In genomic region chr15:90080818-90081382, GRCh38 we compare ENCODE assay signal across 24 cellular contexts. TPM values are rescaled to one million over a fixed set of nuclear protein-coding genes. Genes with fewer than 3 reads are reported as not detected.
DNase-seq lines count a peak whose midpoint lies in the region; ATAC-seq and TF ChIP-seq lines count a peak whose summit lies in the region.
"Had no signal": no experiment of that assay in that cellular context is flagged by ENCODE, and none has a peak within 500 bp of the region (broad histone marks: within the 10 kb centered on the region; RNA-seq: fewer than 3 reads in every experiment).

No MANE protein-coding gene starts in this region.

- peaks cover 36% of the 10 kb centered on the region for H3K36me3 Mint-ChIP-seq in effector memory CD8-positive, alpha-beta T cell (ENCODE audit: insufficient read depth)
- H3K36me3 Mint-ChIP-seq in mesothelial cell of epicardium: peaks cover 17% of the 10 kb centered on the region

- H3K4me1 Mint-ChIP-seq in effector memory CD8-positive, alpha-beta T cell (ENCODE audit: low read depth in 2 of 2): no peaks in the 10 kb centered on the region
- H3K4me1 Mint-ChIP-seq in mesothelial cell of epicardium: peaks cover 3% of the 10 kb centered on the region
- H3K4me1 Mint-ChIP-seq: CD8-positive, alpha-beta memory T cell had no signal

- H3K9me3 Mint-ChIP-seq in effector memory CD8-positive, alpha-beta T cell: no peaks in the 10 kb centered on the region
- H3K9me3 Mint-ChIP-seq in mesothelial cell of epicardium: no peaks in the 10 kb centered on the region
- H3K9me3 Mint-ChIP-seq: activated CD4-positive, alpha-beta T cell treated with anti-CD3 and anti-CD28 coated beads, Interleukin-2, amount 10 ng/mL, durations not matched to agents 7 days and 5 days; CD8-positive, alpha-beta memory T cell had no signal

- no peak overlapping the region for H3K4me3 Mint-ChIP-seq in effector memory CD8-positive, alpha-beta T cell
- no peak overlapping the region for H3K4me3 Mint-ChIP-seq in mesothelial cell of epicardium
- H3K4me3 Mint-ChIP-seq: activated CD4-positive, alpha-beta T cell treated with anti-CD3 and anti-CD28 coated beads, Interleukin-2, amount 10 ng/mL, durations not matched to agents 7 days and 5 days; B cell; CD8-positive, alpha-beta memory T cell had no signal

- WGBS in testis, 2 donors: 87 to 95% methylated on average over 10 to 11 of the region's 11 CpGs

- peak overlapping the region; percentile 63 to 76 for H3K27ac Mint-ChIP-seq in effector memory CD8-positive, alpha-beta T cell
- peak overlapping the region; percentile 34 for H3K27ac Mint-ChIP-seq in mesothelial cell of epicardium
- H3K27ac Mint-ChIP-seq: activated CD4-positive, alpha-beta T cell treated with anti-CD3 and anti-CD28 coated beads, Interleukin-2, amount 10 ng/mL, durations not matched to agents 7 days and 5 days; B cell had no signal

- peaks cover 67% of the 10 kb centered on the region for H3K36me3 ChIP-seq in upper lobe of right lung
- no peaks in the 10 kb centered on the region for H3K36me3 ChIP-seq in testis (ENCODE audit: low read depth, missing control alignments)
- H3K36me3 ChIP-seq: SJCRH30 had no signal

- H3K4me1 ChIP-seq in upper lobe of right lung (peaks cover 7% of the 10 kb centered on the region), testis (no peaks in the 10 kb centered on the region)

- no peaks in the 10 kb centered on the region for H3K9me3 ChIP-seq in upper lobe of right lung
- no peaks in the 10 kb centered on the region for H3K9me3 ChIP-seq in testis
- H3K9me3 ChIP-seq: SJCRH30, thoracic aorta had no signal

- intact Hi-C loops in Right ventricle myocardium superior (cut with DNase I): no loop called here
- intact Hi-C loops in cardiac septum (cut with DNase I): no loop called here
- intact Hi-C loops in upper lobe of right lung (cut with DNase I): no loop called here
- intact Hi-C loops in testis (cut with DNase I; ENCODE audit: low total_unique reads): no loop called here

- DNase-seq in Right ventricle myocardium superior: no peak
- no peak for DNase-seq in cardiac septum (ENCODE audit: low spot score)
- no peak for DNase-seq in effector memory CD8-positive, alpha-beta T cell
- no peak for DNase-seq in mesothelial cell of epicardium (ENCODE audit: low spot score in 2 of 2, unreplicated experiment in 2 of 2)
- DNase-seq in upper lobe of right lung: no peak
- no peak for DNase-seq in NCI-H1092 (lab: John Stamatoyannopoulos, UW)
- no peak for DNase-seq in testis
- no peak for DNase-seq in NCI-H345 treated with DMSO at 0.1 percent for 48 hours (lab: John Stamatoyannopoulos, UW; ENCODE audit: unreplicated experiment)
- DNase-seq: activated CD4-positive, alpha-beta T cell treated with anti-CD3 and anti-CD28 coated beads, Interleukin-2, amount 10 ng/mL, durations not matched to agents 7 days and 5 days; activated naive CD4-positive, alpha-beta T cell treated with anti-CD3 and anti-CD28 coated beads, Interleukin-2, amount 50 U/mL, for 16 hours; CD8-positive, alpha-beta memory T cell; DMS 273 treated with DMSO at 0.1 percent for 48 hours; NCI-H1048; NCI-H1694 treated with DMSO at 0.1 percent for 48 hours; NCI-H2171; NCI-H524 treated with DMSO at 0.1 percent for 48 hours; NK-92 treated with Interleukin-12 subunit alpha and Interleukin-12 subunit beta, amount 100 ng/mL, for 24 hours; SJCRH30; stimulated activated CD4-positive, alpha-beta T cell treated with anti-CD3 and anti-CD28 coated beads, Interleukin-4, amount 100 ng/mL, for 4 hours; stimulated activated naive CD4-positive, alpha-beta T cell; T1000 had no signal

- H3K27me3 Mint-ChIP-seq in effector memory CD8-positive, alpha-beta T cell: no peaks in the 10 kb centered on the region
- no peaks in the 10 kb centered on the region for H3K27me3 Mint-ChIP-seq in mesothelial cell of epicardium (ENCODE audit: low read depth)
- H3K27me3 Mint-ChIP-seq: activated CD4-positive, alpha-beta T cell treated with anti-CD3 and anti-CD28 coated beads, Interleukin-2, amount 10 ng/mL, durations not matched to agents 7 days and 5 days; B cell; CD8-positive, alpha-beta memory T cell; progenitor cell of endocrine pancreas had no signal

- H3K4me3 ChIP-seq in upper lobe of right lung (no peak overlapping the region), testis (no peak overlapping the region)
- H3K4me3 ChIP-seq: SJCRH30, thoracic aorta had no signal

- no peak overlapping the region for H3K27ac ChIP-seq in upper lobe of right lung
- no peak overlapping the region for H3K27ac ChIP-seq in testis
- H3K27ac ChIP-seq: SJCRH30, thoracic aorta had no signal

- no peak for TF ChIP-seq POLR2A in testis (IDR thresholded peaks at IDR 0.05)

- H3K27me3 ChIP-seq in upper lobe of right lung: no peaks in the 10 kb centered on the region
- no peaks in the 10 kb centered on the region for H3K27me3 ChIP-seq in testis
- H3K27me3 ChIP-seq: SJCRH30 had no signal

- ATAC-seq in Right ventricle myocardium superior (ENCODE audit: poor library complexity) (peak; percentile 2), upper lobe of right lung (peak; percentile 11)
- no peak for ATAC-seq in effector memory CD8-positive, alpha-beta T cell (replicated peaks)

- TF ChIP-seq CTCF in mesothelial cell of epicardium (IDR thresholded peaks at IDR 0.05; ENCODE audit: unreplicated experiment) (no peak), upper lobe of right lung (IDR thresholded peaks at IDR 0.05) (no peak), testis (IDR thresholded peaks at IDR 0.05) (no peak)

RNA-seq across cellular contexts. Expression of gene IDH2, which starts 21.4 kb away (rescaled TPM):
- 1,067 TPM for total RNA-seq in Right ventricle myocardium superior
- 455 TPM for total RNA-seq in cardiac septum
- 126 to 132 TPM (median 127 TPM) in 3 replicates for total RNA-seq in mesothelial cell of epicardium
- 43.1 TPM for total RNA-seq in upper lobe of right lung
- total RNA-seq in testis: 10 to 100 TPM; 13.1 to 17.7 TPM
- polyA plus RNA-seq in testis (ENCODE audit: insufficient read depth, low read depth, low replicate concordance): 23.5 TPM
